12 cellular contexts compared by ENCODE assay signal in the genomic region with DNA sequence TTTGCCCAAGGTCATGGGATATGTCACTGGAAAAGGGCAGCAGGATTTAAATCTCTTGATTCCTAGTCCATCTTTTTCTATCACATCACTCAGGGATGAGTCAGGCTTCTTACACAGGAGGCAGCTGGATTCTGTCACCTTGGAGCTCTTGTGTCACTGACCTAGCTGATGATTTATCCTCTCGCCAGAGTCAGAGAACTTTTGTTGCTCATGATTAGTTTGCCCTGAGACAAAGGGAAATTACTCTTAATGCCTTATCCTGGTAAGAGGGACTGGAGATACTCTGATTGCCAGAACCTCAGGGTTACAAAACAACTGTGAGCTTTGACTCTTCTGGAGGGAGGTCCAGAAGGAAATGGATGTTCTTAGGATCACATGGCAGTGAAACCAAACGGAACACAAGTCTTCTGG. TPM values are rescaled to one million over a fixed set of nuclear protein-coding genes. Genes with fewer than 3 reads are reported as not detected.
DNase-seq lines count a peak whose midpoint lies in the region; ATAC-seq and TF ChIP-seq lines count a peak whose summit lies in the region.
"Had no signal": no experiment of that assay in that cellular context is flagged by ENCODE, and none has a peak within 500 bp of the region (broad histone marks: within the 10 kb centered on the region; RNA-seq: fewer than 3 reads in every experiment).

No MANE protein-coding gene starts in this region.

- H3K36me3 ChIP-seq in psoas muscle (ENCODE audit: insufficient read depth in 1 of 2, low read depth in 1 of 2), result peaks cover 0 to 53% of the 10 kb centered on the region in 2 donors

- H3K27me3 Mint-ChIP-seq in T-cell, result no peaks in the 10 kb centered on the region

- peaks cover 21% of the 10 kb centered on the region for H3K36me3 Mint-ChIP-seq in T-cell

- CTCF ChIA-PET in T-cell (lab: Charles Lee), result interaction anchor here in 1 of 2 donors (0.6 kb wide), 1 partner anchor 592 kb away, joined by 3 read pairs; no protein-coding TSS in a partner anchor

- no peak overlapping the region for H3K27ac Mint-ChIP-seq in T-cell
- H3K27ac Mint-ChIP-seq: mesothelial cell of epicardium had no signal

- intact Hi-C loops in psoas muscle (cut with DNase I), result no loop called here

- peak; percentile 66 for DNase-seq in Daoy (ENCODE audit: low read depth)
- peak; percentile 94 for DNase-seq in RKO (ENCODE audit: low spot score)
- DNase-seq in fibroblast of the aortic adventitia (ENCODE audit: low read depth), result peak; percentile 95
- no peak for DNase-seq in psoas muscle
- DNase-seq in T-cell, result no peak
- DNase-seq in activated T-cell treated with anti-CD3 and anti-CD28 coated beads, Interleukin-2, amount 50 U/mL, for 1 hour, result no peak
- DNase-seq: aorta, KBM-7, T-helper 2 cell had no signal

- H3K27me3 ChIP-seq in psoas muscle (ENCODE audit: insufficient read depth in 3 of 3, low read length in 2 of 3), result no peaks in the 10 kb centered on the region

- H3K9me3 Mint-ChIP-seq in T-cell, result no peaks in the 10 kb centered on the region
- H3K9me3 Mint-ChIP-seq: mesothelial cell of epicardium had no signal

- TF ChIP-seq CTCF in fibroblast of the aortic adventitia (IDR thresholded peaks at IDR 0.05; ENCODE audit: insufficient read depth, low read length), result no peak
- no peak for TF ChIP-seq CTCF in psoas muscle (IDR thresholded peaks at IDR 0.05)

- peaks cover 5% of the 10 kb centered on the region for H3K4me1 ChIP-seq in psoas muscle

- POLR2A ChIA-PET in T-cell (lab: Charles Lee), result interaction anchor here in 1 of 2 donors (0.6 kb wide), 1 partner anchor 13 kb away, joined by 3 read pairs; no protein-coding TSS in a partner anchor

- 46 to 57% (median 50%) methylated on average over 2 of the region's 2 CpGs for WGBS in psoas muscle, 3 donors

- H3K9me3 ChIP-seq in psoas muscle, result no peaks in the 10 kb centered on the region

- H3K4me3 Mint-ChIP-seq in T-cell, result no peak overlapping the region
- H3K4me3 Mint-ChIP-seq: mesothelial cell of epicardium had no signal

- no peaks in the 10 kb centered on the region for H3K4me1 Mint-ChIP-seq in T-cell

- ATAC-seq in psoas muscle, result peak; percentile 76 to 88 (median 81)
- ATAC-seq in T-cell (replicated peaks in 1 of 4), result no peak
- ATAC-seq in HG02970 (IDR thresholded peaks at IDR 0.05; ENCODE audit: low FRiP score, unreplicated experiment), result no peak
- ATAC-seq in HG03469 (IDR thresholded peaks at IDR 0.05; ENCODE audit: unreplicated experiment), result no peak

- H3K4me3 ChIP-seq in fibroblast of the aortic adventitia (ENCODE audit: low read depth, low read length) (no peak overlapping the region), psoas muscle (no peak overlapping the region)

- H3K27ac ChIP-seq in psoas muscle, result peak overlapping the region; percentile 52

RNA-seq across cellular contexts. Expression of gene COA4, which starts 10.1 kb away (rescaled TPM):
- 102 and 109 TPM in 2 replicates for total RNA-seq in Daoy (2014; rRNA removed; shearing (Covaris generic))
- total RNA-seq in fibroblast of the aortic adventitia (ENCODE audit: low replicate concordance) (54.2 and 70.8 TPM in 2 replicates), psoas muscle (10 to 100 TPM; 59.6 to 74.8 (median 68.2) TPM), T-cell (10 to 100 TPM; 31.5 to 66.9 (median 60.7) TPM)
- 100 to 1,000 TPM in 2 of 3 donors, 10 to 100 TPM in 1; 59.3 to 138 (median 104) TPM for polyA plus RNA-seq in psoas muscle

RNA-seq across cellular contexts. Expression of gene PAAF1, which starts 10.2 kb away (rescaled TPM):
- total RNA-seq in Daoy (2014; rRNA removed; shearing (Covaris generic)), result 13.9 and 14.3 TPM in 2 replicates
- total RNA-seq in fibroblast of the aortic adventitia (ENCODE audit: low replicate concordance) (9.2 and 11.1 TPM in 2 replicates), psoas muscle (1 to 10 TPM; 6.6 to 9.5 (median 8.3) TPM), T-cell (10 to 100 TPM; 11.4 to 16.8 (median 14.9) TPM)
- polyA plus RNA-seq in psoas muscle, result 10 to 100 TPM in 2 of 3 donors, 1 to 10 TPM in 1; 8.2 to 12.0 (median 11.8) TPM

Comparison
In these comparisons a context has a peak if more than half of its experiments do, and no peak if none do; other contexts are left out.
1. DNase-seq: peak in Daoy (single experiment), RKO (single experiment) and fibroblast of the aortic adventitia (single experiment); none in psoas muscle (0 of 2), T-cell (0 of 34) and activated T-cell treated with anti-CD3 and anti-CD28 coated beads, Interleukin-2, amount 50 U/mL, for 1 hour (single experiment).
2. ATAC-seq: peak in psoas muscle (4 of 4); none in T-cell (0 of 4), HG02970 (single experiment) and HG03469 (single experiment).